Comparison of ENCODE assay signal across 10 cellular contexts in genomic region chr6:35624341-35625070, GRCh38.
DNase-seq lines count a peak whose midpoint lies in the region; ATAC-seq and TF ChIP-seq lines count a peak whose summit lies in the region.
"Had no signal": no experiment of that assay in that cellular context is flagged by ENCODE, and none has a peak within 500 bp of the region (broad histone marks: within the 10 kb centered on the region; RNA-seq: fewer than 3 reads in every experiment).

No MANE protein-coding gene starts in this region.

- TF ChIP-seq CTCF in HFFc6 (IDR thresholded peaks at IDR 0.05) = peak; percentile 74

- no peak overlapping the region for H3K4ac ChIP-seq in mesendoderm (ENCODE audit: low read depth, low read length)

- no peaks in the 10 kb centered on the region for H3K36me3 Mint-ChIP-seq in HFFc6 (ENCODE audit: low read depth)
- peaks cover 31% of the 10 kb centered on the region for H3K36me3 Mint-ChIP-seq in activated naive CD8-positive, alpha-beta T cell treated with anti-CD3 and anti-CD28 coated beads for 36 hours

- no peak overlapping the region for H2BK120ac ChIP-seq in mesendoderm (ENCODE audit: low read depth, low read length)

- H3K27ac Mint-ChIP-seq in HFFc6 = no peak overlapping the region
- H3K27ac Mint-ChIP-seq in activated naive CD8-positive, alpha-beta T cell treated with anti-CD3 and anti-CD28 coated beads for 36 hours = peak overlapping the region; percentile 72

- no peak overlapping the region for H3K18ac ChIP-seq in mesendoderm (ENCODE audit: low read length)

- H3K4me1 Mint-ChIP-seq in HFFc6 (ENCODE audit: low read depth) = peaks cover 14% of the 10 kb centered on the region
- H3K4me1 Mint-ChIP-seq in activated naive CD8-positive, alpha-beta T cell treated with anti-CD3 and anti-CD28 coated beads for 36 hours = peaks cover 36% of the 10 kb centered on the region

- H3K79me2 ChIP-seq in mesendoderm (ENCODE audit: control insufficient read depth, insufficient read depth, low read length) = no peaks in the 10 kb centered on the region

- WGBS in mesendoderm (ENCODE audit: extremely low coverage, insufficient coverage, low lambda C conversion rate) = 100% methylated on average over 1 of the region's 9 CpGs

- DNase-seq in CD1c-positive myeloid dendritic cell (ENCODE audit: extremely low spot score) = peak; percentile 24
- DNase-seq in HFFc6 = no peak
- no peak for DNase-seq in activated naive CD8-positive, alpha-beta T cell treated with anti-CD3 and anti-CD28 coated beads for 36 hours
- peak; percentile 58 for DNase-seq in mesendoderm
- DNase-seq in pons (ENCODE audit: low spot score) = no peak

- H2BK5ac ChIP-seq in mesendoderm (ENCODE audit: low read length) = no peak overlapping the region

- no peaks in the 10 kb centered on the region for H3K27me3 Mint-ChIP-seq in HFFc6 (ENCODE audit: insufficient read depth)
- no peaks in the 10 kb centered on the region for H3K27me3 Mint-ChIP-seq in activated naive CD8-positive, alpha-beta T cell treated with anti-CD3 and anti-CD28 coated beads for 36 hours

- no peak overlapping the region for H3K4me2 ChIP-seq in mesendoderm (ENCODE audit: low read length)

- no peak overlapping the region for H3K27ac ChIP-seq in mesendoderm (ENCODE audit: low read depth, low read length)
- H3K27ac ChIP-seq: epithelial cell of prostate had no signal

- no peak overlapping the region for H2AK5ac ChIP-seq in mesendoderm (ENCODE audit: low read length)

- no peak overlapping the region for H3K56ac ChIP-seq in mesendoderm (ENCODE audit: low read length)

- H4K8ac ChIP-seq in mesendoderm (ENCODE audit: low read depth, low read length) = no peak overlapping the region

- H3K9me3 Mint-ChIP-seq in HFFc6 = no peaks in the 10 kb centered on the region
- H3K9me3 Mint-ChIP-seq in activated naive CD8-positive, alpha-beta T cell treated with anti-CD3 and anti-CD28 coated beads for 36 hours = no peaks in the 10 kb centered on the region

- H3K4me3 Mint-ChIP-seq in HFFc6 = no peak overlapping the region
- no peak overlapping the region for H3K4me3 Mint-ChIP-seq in activated naive CD8-positive, alpha-beta T cell treated with anti-CD3 and anti-CD28 coated beads for 36 hours

- H4K5ac ChIP-seq in mesendoderm (ENCODE audit: low read length) = no peak overlapping the region

- no peaks in the 10 kb centered on the region for H3K36me3 ChIP-seq in mesendoderm (ENCODE audit: control insufficient read depth, insufficient read depth, low read length)

- no peak overlapping the region for H3K4me3 ChIP-seq in mesendoderm (ENCODE audit: low read length)
- H3K4me3 ChIP-seq: skin epidermis had no signal

- H3K4me1 ChIP-seq in mesendoderm (ENCODE audit: control insufficient read depth, low read depth, low read length) = no peaks in the 10 kb centered on the region

- no peak overlapping the region for H3K23ac ChIP-seq in mesendoderm (ENCODE audit: low read length)

- H3K9ac ChIP-seq in mesendoderm (ENCODE audit: low read length) = no peak overlapping the region

- no peaks in the 10 kb centered on the region for H3K79me1 ChIP-seq in mesendoderm (ENCODE audit: low read length)

- no peak for ATAC-seq in HG03521 (IDR thresholded peaks at IDR 0.05; ENCODE audit: unreplicated experiment)
- no peak for ATAC-seq in GM21723 (IDR thresholded peaks at IDR 0.05; ENCODE audit: unreplicated experiment)
- ATAC-seq in GM19397 (IDR thresholded peaks at IDR 0.05; ENCODE audit: unreplicated experiment) = no peak

- H3K27me3 ChIP-seq in mesendoderm (ENCODE audit: insufficient read depth, low read length, poor library complexity) = no peaks in the 10 kb centered on the region

- H2BK15ac ChIP-seq in mesendoderm (replicated peaks; ENCODE audit: low read depth) = no peak overlapping the region

Comparison
In these comparisons a context has a peak if more than half of its experiments do, and no peak if none do; other contexts are left out.
1. DNase-seq: peak in CD1c-positive myeloid dendritic cell (single experiment) and mesendoderm (single experiment); none in HFFc6 (single experiment), activated naive CD8-positive, alpha-beta T cell treated with anti-CD3 and anti-CD28 coated beads for 36 hours (single experiment) and pons (single experiment).